Comparison of ENCODE assay signal across 19 cellular contexts in the genomic region with DNA sequence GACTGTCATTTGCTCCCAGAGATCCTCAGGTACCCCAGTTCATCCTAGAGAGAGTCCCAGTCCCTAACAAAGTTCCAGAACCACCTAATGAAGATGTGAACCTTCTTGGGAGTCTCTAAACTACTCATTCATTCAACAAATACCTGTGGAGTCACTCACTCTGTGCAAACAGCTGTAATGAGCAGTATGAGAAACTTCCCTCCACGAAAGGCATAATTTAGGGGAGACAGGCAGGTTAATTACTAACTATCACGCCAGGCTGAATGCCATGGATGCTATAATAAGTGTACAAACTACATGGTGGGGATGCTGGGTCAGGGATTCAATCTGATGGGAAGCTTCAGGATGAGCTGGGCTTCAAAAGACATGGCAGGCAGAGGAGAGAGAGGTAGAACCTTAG.
A peak's percentile ranks its signal among the peaks of the same experiment; 100 is the strongest.
DNase-seq lines count a peak whose midpoint lies in the region; ATAC-seq and TF ChIP-seq lines count a peak whose summit lies in the region.
"Had no signal": no experiment of that assay in that cellular context is flagged by ENCODE, and none has a peak within 500 bp of the region (broad histone marks: within the 10 kb centered on the region; RNA-seq: fewer than 3 reads in every experiment).

No MANE protein-coding gene starts in this region.

- H3K79me2 ChIP-seq in hepatocyte: no peaks in the 10 kb centered on the region
- H3K79me2 ChIP-seq in osteoblast (ENCODE audit: insufficient read depth, low read length): no peaks in the 10 kb centered on the region

- TF ChIP-seq CTCF in HEK293 (tag by site-specific recombination; IDR thresholded peaks at IDR 0.05) (no peak), hepatocyte (IDR thresholded peaks at IDR 0.05; ENCODE audit: poor library complexity) (no peak), osteoblast (IDR thresholded peaks at IDR 0.05; ENCODE audit: extremely low read depth, low read depth, low read length) (no peak)

- CTCF ChIA-PET in HEK293 (lab: Yijun Ruan, JAX): no interaction called here

- POLR2A ChIA-PET in HEK293 (lab: Yijun Ruan, JAX): no interaction called here

- H3K27ac ChIP-seq in HEK293 (ENCODE audit: extremely low read depth, low read depth, low read length) (no peak overlapping the region), hepatocyte (peak overlapping the region; percentile 59), osteoblast (ENCODE audit: low read depth, low read length) (no peak overlapping the region)

- H3K27me3 ChIP-seq in hepatocyte (no peaks in the 10 kb centered on the region), osteoblast (ENCODE audit: insufficient read depth, low read length) (no peaks in the 10 kb centered on the region)
- H3K27me3 ChIP-seq: BE2C had no signal

- H3K9me3 ChIP-seq in HEK293 (ENCODE audit: control insufficient read depth, insufficient read depth, low read depth, low read length) (no peaks in the 10 kb centered on the region), hepatocyte (ENCODE audit: low read depth) (no peaks in the 10 kb centered on the region), osteoblast (ENCODE audit: low read depth, low read length) (no peaks in the 10 kb centered on the region)
- H3K9me3 ChIP-seq: BE2C, Caco-2 had no signal

- H3K36me3 ChIP-seq in HEK293 (ENCODE audit: control insufficient read depth in 2 of 2, insufficient read depth in 1 of 2, low read length in 2 of 2) (no peaks in the 10 kb centered on the region), hepatocyte (replicated peaks; ENCODE audit: insufficient read depth, low read depth) (no peaks in the 10 kb centered on the region), osteoblast (ENCODE audit: insufficient read depth, low read length) (no peaks in the 10 kb centered on the region)
- H3K36me3 ChIP-seq: BE2C had no signal

- peak; percentile 17 for DNase-seq in NCI-H2227 treated with DMSO at 0.1 percent for 48 hours (lab: John Stamatoyannopoulos, UW)
- no peak for DNase-seq in hepatocyte (ENCODE audit: low spot score)
- DNase-seq in osteoblast (ENCODE audit: insufficient read length, low spot score, missing footprints): peak; percentile 39
- DNase-seq in islet precursor cell: no peak
- no peak for DNase-seq in DMS79 (lab: John Stamatoyannopoulos, UW)
- DNase-seq: ACHN; BE2C; C1 segment of cervical spinal cord; Caco-2; CD4-positive, CD25-positive, alpha-beta regulatory T cell; CD8-positive, alpha-beta memory T cell; GDM1; HCEC 1CT; HFFc6 had no signal

- H4K20me1 ChIP-seq in hepatocyte (ENCODE audit: insufficient read depth, poor library complexity, severe bottlenecking) (no peaks in the 10 kb centered on the region), osteoblast (ENCODE audit: insufficient read depth, low read length) (no peaks in the 10 kb centered on the region)

- H3K4me1 ChIP-seq in HEK293 (ENCODE audit: control insufficient read depth, insufficient read depth, low read length) (no peaks in the 10 kb centered on the region), hepatocyte (ENCODE audit: insufficient read depth) (peaks cover 14% of the 10 kb centered on the region), osteoblast (ENCODE audit: insufficient read depth, low read length) (no peaks in the 10 kb centered on the region)
- H3K4me1 ChIP-seq: BE2C had no signal

- 73% methylated on average over 2 of the region's 2 CpGs for WGBS in hepatocyte (ENCODE audit: low lambda C conversion rate, missing lambda C conversion rate)

- no peak overlapping the region for H3K4me3 ChIP-seq in HEK293 (ENCODE audit: low read depth, low read length)
- H3K4me3 ChIP-seq in hepatocyte: no peak overlapping the region
- no peak overlapping the region for H3K4me3 ChIP-seq in osteoblast (ENCODE audit: insufficient read depth, low read length)
- H3K4me3 ChIP-seq: GM23338 had no signal

- ATAC-seq in HG03342 (IDR thresholded peaks at IDR 0.05; ENCODE audit: unreplicated experiment): no peak
- ATAC-seq in GM21825 (IDR thresholded peaks at IDR 0.05; ENCODE audit: unreplicated experiment): no peak
- ATAC-seq: GM23338, HepG2 had no signal

- H3K9me2 ChIP-seq in hepatocyte (replicated peaks; ENCODE audit: insufficient read depth): no peaks in the 10 kb centered on the region

- H2AFZ ChIP-seq in hepatocyte: no peak overlapping the region
- no peak overlapping the region for H2AFZ ChIP-seq in osteoblast (ENCODE audit: low read length)
- H2AFZ ChIP-seq: GM23338 had no signal

- H3K4me2 ChIP-seq in hepatocyte (no peak overlapping the region), osteoblast (ENCODE audit: insufficient read depth, low read length) (no peak overlapping the region)
- H3K4me2 ChIP-seq: GM23338 had no signal

TF ChIP-seq in HEK293, 187 proteins besides CTCF, POLR2A, EP300 and RAD21:
- TF ChIP-seq OSR2 (tag by site-specific recombination; IDR thresholded peaks at IDR 0.05): no peak
- peak; percentile 78 for TF ChIP-seq SP7 (tag by site-specific recombination; IDR thresholded peaks at IDR 0.05)
- TF ChIP-seq HOXA7 (CRISPR knock-in tag; IDR thresholded peaks at IDR 0.05; ENCODE audit: borderline replicate concordance): no peak
- TF ChIP-seq ZNF341 (tag by site-specific recombination; IDR thresholded peaks at IDR 0.05; ENCODE audit: low read depth): no peak
- TF ChIP-seq SCRT2 (tag by site-specific recombination; IDR thresholded peaks at IDR 0.05): peak; percentile 78

Comparison
In these comparisons a context has a peak if more than half of its experiments do, and no peak if none do; other contexts are left out.
1. DNase-seq: peak in NCI-H2227 treated with DMSO at 0.1 percent for 48 hours (single experiment) and osteoblast (single experiment); none in hepatocyte (single experiment), islet precursor cell (single experiment) and DMS79 (single experiment).